In the genomic region with DNA sequence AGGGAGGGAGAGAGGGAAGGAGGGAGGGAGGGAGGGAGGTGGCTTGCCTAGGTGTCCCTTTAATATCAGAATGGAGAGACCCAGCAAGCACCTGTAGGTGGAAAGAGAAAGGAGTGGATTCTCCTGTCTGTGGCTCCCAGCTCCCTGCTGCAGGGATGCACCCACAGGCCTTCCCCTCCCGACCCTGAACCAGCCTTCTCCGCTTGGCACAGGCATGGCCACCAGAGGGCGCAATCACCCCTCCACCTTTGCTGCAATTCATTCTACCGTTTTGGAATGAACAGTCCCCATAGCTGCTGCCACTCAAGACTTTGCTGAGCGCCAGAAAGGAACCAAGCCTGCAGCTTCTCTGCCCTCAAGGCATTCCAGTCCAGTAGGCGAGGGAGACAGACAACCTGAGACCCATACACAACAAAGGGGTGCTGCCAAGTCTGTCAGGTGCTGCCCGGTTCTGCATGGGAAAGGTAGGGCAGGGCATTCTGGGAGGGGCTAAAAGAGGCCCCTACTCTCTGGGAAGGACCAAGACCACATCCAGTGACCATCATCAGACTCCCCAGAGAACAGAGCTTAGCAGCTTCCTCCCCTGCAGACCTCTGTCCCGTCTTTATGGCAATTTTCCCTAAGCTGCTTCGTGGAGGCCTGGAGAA, we compare ENCODE assay signal across 1 cellular context.
TF ChIP-seq lines count a peak whose summit lies in the region.

No MANE protein-coding gene starts in this region.

TF ChIP-seq in HepG2, 621 proteins besides CTCF, POLR2A, EP300 and RAD21 (continued from another document and continues in another):
- TF ChIP-seq, protein P1, sequence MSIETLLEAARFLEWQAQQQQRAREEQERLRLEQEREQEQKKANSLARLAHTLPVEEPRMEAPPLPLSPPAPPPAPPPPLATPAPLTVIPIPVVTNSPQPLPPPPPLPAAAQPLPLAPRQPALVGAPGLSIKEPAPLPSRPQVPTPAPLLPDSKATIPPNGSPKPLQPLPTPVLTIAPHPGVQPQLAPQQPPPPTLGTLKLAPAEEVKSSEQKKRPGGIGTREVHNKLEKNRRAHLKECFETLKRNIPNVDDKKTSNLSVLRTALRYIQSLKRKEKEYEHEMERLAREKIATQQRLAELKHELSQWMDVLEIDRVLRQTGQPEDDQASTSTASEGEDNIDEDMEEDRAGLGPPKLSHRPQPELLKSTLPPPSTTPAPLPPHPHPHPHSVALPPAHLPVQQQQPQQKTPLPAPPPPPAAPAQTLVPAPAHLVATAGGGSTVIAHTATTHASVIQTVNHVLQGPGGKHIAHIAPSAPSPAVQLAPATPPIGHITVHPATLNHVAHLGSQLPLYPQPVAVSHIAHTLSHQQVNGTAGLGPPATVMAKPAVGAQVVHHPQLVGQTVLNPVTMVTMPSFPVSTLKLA (IDR thresholded peaks at IDR 0.05) = no peak
- TF ChIP-seq, protein P2, sequence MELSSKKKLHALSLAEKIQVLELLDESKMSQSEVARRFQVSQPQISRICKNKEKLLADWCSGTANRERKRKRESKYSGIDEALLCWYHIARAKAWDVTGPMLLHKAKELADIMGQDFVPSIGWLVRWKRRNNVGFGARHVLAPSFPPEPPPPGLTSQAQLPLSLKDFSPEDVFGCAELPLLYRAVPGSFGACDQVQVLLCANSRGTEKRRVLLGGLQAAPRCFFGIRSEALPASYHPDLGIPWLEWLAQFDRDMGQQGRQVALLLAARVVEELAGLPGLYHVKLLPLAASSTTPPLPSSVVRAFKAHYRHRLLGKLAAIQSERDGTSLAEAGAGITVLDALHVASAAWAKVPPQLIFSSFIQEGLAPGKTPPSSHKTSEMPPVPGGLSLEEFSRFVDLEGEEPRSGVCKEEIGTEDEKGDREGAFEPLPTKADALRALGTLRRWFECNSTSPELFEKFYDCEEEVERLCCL (CRISPR knock-in tag; IDR thresholded peaks at IDR 0.05; ENCODE audit: borderline replicate concordance) = no peak
- TF ChIP-seq MEIS1 (CRISPR knock-in tag; IDR thresholded peaks at IDR 0.05; ENCODE audit: borderline replicate concordance) = no peak
- TF ChIP-seq ZNF496 (CRISPR knock-in tag; IDR thresholded peaks at IDR 0.05; ENCODE audit: insufficient replicate concordance) = no peak
- no peak for TF ChIP-seq TP53 (CRISPR knock-in tag; conservative IDR thresholded peaks at IDR 0.05)
- 0 out of 2 replicates have a peak, but pooled peaks have one; percentile 42 for TF ChIP-seq CEBPG (CRISPR knock-in tag; IDR thresholded peaks at IDR 0.05)
- no peak for TF ChIP-seq GTF2F1 (IDR thresholded peaks at IDR 0.05; ENCODE audit: low read length)
- TF ChIP-seq ZNF644 (CRISPR knock-in tag; IDR thresholded peaks at IDR 0.05; ENCODE audit: low read depth) = no peak
- TF ChIP-seq ONECUT2 (CRISPR knock-in tag; IDR thresholded peaks at IDR 0.05) = no peak
- no peak for TF ChIP-seq POLR2AphosphoS5 (IDR thresholded peaks at IDR 0.05; ENCODE audit: low read depth, low read length)
- no peak for TF ChIP-seq ZNF605 (CRISPR knock-in tag; IDR thresholded peaks at IDR 0.05)
- TF ChIP-seq, protein P3, sequence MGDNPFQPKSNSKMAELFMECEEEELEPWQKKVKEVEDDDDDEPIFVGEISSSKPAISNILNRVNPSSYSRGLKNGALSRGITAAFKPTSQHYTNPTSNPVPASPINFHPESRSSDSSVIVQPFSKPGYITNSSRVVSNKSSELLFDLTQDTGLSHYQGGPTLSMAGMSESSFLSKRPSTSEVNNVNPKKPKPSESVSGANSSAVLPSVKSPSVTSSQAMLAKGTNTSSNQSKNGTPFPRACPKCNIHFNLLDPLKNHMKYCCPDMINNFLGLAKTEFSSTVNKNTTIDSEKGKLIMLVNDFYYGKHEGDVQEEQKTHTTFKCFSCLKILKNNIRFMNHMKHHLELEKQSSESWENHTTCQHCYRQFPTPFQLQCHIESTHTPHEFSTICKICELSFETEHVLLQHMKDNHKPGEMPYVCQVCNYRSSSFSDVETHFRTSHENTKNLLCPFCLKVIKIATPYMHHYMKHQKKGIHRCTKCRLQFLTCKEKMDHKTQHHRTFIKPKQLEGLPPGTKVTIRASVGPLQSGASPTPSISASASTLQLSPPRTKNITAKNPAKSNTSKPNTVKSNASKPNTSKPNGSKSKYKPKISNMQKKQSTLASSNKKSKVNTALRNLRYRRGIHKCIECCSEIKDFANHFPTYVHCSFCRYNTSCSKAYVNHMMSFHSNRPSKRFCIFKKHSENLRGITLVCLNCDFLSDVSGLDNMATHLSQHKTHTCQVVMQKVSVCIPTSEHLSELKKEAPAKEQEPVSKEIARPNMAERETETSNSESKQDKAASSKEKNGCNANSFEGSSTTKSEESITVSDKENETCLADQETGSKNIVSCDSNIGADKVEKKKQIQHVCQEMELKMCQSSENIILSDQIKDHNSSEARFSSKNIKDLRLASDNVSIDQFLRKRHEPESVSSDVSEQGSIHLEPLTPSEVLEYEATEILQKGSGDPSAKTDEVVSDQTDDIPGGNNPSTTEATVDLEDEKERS (CRISPR knock-in tag; IDR thresholded peaks at IDR 0.05) = no peak
- TF ChIP-seq, protein P4, sequence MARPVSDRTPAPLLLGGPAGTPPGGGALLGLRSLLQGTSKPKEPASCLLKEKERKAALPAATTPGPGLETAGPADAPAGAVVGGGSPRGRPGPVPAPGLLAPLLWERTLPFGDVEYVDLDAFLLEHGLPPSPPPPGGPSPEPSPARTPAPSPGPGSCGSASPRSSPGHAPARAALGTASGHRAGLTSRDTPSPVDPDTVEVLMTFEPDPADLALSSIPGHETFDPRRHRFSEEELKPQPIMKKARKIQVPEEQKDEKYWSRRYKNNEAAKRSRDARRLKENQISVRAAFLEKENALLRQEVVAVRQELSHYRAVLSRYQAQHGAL (CRISPR knock-in tag; IDR thresholded peaks at IDR 0.05; ENCODE audit: not compliant biosample characterization) = no peak
- TF ChIP-seq, protein P5, sequence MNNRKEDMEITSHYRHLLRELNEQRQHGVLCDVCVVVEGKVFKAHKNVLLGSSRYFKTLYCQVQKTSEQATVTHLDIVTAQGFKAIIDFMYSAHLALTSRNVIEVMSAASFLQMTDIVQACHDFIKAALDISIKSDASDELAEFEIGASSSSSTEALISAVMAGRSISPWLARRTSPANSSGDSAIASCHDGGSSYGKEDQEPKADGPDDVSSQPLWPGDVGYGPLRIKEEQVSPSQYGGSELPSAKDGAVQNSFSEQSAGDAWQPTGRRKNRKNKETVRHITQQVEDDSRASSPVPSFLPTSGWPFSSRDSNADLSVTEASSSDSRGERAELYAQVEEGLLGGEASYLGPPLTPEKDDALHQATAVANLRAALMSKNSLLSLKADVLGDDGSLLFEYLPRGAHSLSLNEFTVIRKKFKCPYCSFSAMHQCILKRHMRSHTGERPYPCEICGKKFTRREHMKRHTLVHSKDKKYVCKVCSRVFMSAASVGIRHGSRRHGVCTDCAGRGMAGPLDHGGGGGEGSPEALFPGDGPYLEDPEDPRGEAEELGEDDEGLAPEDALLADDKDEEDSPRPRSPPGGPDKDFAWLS (CRISPR knock-in tag; IDR thresholded peaks at IDR 0.05; ENCODE audit: borderline replicate concordance) = no peak
- TF ChIP-seq ZNF431 (CRISPR knock-in tag; IDR thresholded peaks at IDR 0.05; ENCODE audit: borderline replicate concordance, low read depth) = no peak
- TF ChIP-seq CBX1 (IDR thresholded peaks at IDR 0.05; ENCODE audit: low read depth) = no peak
- TF ChIP-seq, protein P6, sequence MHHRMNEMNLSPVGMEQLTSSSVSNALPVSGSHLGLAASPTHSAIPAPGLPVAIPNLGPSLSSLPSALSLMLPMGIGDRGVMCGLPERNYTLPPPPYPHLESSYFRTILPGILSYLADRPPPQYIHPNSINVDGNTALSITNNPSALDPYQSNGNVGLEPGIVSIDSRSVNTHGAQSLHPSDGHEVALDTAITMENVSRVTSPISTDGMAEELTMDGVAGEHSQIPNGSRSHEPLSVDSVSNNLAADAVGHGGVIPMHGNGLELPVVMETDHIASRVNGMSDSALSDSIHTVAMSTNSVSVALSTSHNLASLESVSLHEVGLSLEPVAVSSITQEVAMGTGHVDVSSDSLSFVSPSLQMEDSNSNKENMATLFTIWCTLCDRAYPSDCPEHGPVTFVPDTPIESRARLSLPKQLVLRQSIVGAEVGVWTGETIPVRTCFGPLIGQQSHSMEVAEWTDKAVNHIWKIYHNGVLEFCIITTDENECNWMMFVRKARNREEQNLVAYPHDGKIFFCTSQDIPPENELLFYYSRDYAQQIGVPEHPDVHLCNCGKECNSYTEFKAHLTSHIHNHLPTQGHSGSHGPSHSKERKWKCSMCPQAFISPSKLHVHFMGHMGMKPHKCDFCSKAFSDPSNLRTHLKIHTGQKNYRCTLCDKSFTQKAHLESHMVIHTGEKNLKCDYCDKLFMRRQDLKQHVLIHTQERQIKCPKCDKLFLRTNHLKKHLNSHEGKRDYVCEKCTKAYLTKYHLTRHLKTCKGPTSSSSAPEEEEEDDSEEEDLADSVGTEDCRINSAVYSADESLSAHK (CRISPR knock-in tag; IDR thresholded peaks at IDR 0.05; ENCODE audit: borderline replicate concordance) = no peak
- peak; percentile 53; the same call in 1 of the 2 replicates for TF ChIP-seq GATAD2A (CRISPR knock-in tag; IDR thresholded peaks at IDR 0.05)
- no peak for TF ChIP-seq TAF1 (CRISPR knock-in tag; IDR thresholded peaks at IDR 0.05)
- no peak for TF ChIP-seq RELA (CRISPR knock-in tag; IDR thresholded peaks at IDR 0.05)
- TF ChIP-seq ZNF101 (CRISPR knock-in tag; IDR thresholded peaks at IDR 0.05; ENCODE audit: borderline replicate concordance, low read depth) = no peak
- TF ChIP-seq YEATS2 (CRISPR knock-in tag; IDR thresholded peaks at IDR 0.05; ENCODE audit: borderline replicate concordance) = no peak
- TF ChIP-seq, protein P7, sequence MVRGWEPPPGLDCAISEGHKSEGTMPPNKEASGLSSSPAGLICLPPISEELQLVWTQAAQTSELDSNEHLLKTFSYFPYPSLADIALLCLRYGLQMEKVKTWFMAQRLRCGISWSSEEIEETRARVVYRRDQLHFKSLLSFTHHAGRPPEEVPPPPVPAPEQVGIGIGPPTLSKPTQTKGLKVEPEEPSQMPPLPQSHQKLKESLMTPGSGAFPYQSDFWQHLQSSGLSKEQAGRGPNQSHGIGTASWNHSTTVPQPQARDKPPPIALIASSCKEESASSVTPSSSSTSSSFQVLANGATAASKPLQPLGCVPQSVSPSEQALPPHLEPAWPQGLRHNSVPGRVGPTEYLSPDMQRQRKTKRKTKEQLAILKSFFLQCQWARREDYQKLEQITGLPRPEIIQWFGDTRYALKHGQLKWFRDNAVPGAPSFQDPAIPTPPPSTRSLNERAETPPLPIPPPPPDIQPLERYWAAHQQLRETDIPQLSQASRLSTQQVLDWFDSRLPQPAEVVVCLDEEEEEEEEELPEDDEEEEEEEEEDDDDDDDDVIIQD (CRISPR knock-in tag; IDR thresholded peaks at IDR 0.05; ENCODE audit: low read depth) = 0 out of 2 replicates have a peak, but pooled peaks have one; percentile 20
- 0 out of 2 replicates have a peak, but pooled peaks have one; percentile 46 for TF ChIP-seq ZNF331 (CRISPR knock-in tag; IDR thresholded peaks at IDR 0.05)
- TF ChIP-seq, protein P8, sequence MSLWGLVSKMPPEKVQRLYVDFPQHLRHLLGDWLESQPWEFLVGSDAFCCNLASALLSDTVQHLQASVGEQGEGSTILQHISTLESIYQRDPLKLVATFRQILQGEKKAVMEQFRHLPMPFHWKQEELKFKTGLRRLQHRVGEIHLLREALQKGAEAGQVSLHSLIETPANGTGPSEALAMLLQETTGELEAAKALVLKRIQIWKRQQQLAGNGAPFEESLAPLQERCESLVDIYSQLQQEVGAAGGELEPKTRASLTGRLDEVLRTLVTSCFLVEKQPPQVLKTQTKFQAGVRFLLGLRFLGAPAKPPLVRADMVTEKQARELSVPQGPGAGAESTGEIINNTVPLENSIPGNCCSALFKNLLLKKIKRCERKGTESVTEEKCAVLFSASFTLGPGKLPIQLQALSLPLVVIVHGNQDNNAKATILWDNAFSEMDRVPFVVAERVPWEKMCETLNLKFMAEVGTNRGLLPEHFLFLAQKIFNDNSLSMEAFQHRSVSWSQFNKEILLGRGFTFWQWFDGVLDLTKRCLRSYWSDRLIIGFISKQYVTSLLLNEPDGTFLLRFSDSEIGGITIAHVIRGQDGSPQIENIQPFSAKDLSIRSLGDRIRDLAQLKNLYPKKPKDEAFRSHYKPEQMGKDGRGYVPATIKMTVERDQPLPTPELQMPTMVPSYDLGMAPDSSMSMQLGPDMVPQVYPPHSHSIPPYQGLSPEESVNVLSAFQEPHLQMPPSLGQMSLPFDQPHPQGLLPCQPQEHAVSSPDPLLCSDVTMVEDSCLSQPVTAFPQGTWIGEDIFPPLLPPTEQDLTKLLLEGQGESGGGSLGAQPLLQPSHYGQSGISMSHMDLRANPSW (CRISPR knock-in tag; IDR thresholded peaks at IDR 0.05; ENCODE audit: borderline replicate concordance) = no peak
- TF ChIP-seq ZNF235 (CRISPR knock-in tag; IDR thresholded peaks at IDR 0.05; ENCODE audit: borderline replicate concordance) = no peak
- TF ChIP-seq NR2F1 (CRISPR knock-in tag; IDR thresholded peaks at IDR 0.05) = no peak
- TF ChIP-seq ZNF329 (CRISPR knock-in tag; IDR thresholded peaks at IDR 0.05; ENCODE audit: low read depth) = no peak
- TF ChIP-seq, protein P9, sequence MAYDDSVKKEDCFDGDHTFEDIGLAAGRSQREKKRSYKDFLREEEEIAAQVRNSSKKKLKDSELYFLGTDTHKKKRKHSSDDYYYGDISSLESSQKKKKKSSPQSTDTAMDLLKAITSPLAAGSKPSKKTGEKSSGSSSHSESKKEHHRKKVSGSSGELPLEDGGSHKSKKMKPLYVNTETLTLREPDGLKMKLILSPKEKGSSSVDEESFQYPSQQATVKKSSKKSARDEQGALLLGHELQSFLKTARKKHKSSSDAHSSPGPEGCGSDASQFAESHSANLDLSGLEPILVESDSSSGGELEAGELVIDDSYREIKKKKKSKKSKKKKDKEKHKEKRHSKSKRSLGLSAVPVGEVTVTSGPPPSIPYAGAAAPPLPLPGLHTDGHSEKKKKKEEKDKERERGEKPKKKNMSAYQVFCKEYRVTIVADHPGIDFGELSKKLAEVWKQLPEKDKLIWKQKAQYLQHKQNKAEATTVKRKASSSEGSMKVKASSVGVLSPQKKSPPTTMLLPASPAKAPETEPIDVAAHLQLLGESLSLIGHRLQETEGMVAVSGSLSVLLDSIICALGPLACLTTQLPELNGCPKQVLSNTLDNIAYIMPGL (CRISPR knock-in tag; IDR thresholded peaks at IDR 0.05; ENCODE audit: borderline replicate concordance in 1 of 2, low read depth in 1 of 2) = peak in 1 of 2 experiments; percentile 38; a peak in 1 of 4 replicates
- no peak for TF ChIP-seq HDAC1 (CRISPR knock-in tag; IDR thresholded peaks at IDR 0.05)
- TF ChIP-seq, protein P10, sequence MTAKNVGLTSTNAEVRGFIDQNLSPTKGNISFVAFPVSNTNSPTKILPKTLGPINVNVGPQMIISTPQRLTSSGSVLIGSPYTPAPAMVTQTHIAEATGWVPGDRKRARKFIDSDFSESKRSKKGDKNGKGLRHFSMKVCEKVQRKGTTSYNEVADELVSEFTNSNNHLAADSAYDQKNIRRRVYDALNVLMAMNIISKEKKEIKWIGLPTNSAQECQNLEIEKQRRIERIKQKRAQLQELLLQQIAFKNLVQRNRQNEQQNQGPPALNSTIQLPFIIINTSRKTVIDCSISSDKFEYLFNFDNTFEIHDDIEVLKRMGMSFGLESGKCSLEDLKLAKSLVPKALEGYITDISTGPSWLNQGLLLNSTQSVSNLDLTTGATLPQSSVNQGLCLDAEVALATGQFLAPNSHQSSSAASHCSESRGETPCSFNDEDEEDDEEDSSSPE (CRISPR knock-in tag; IDR thresholded peaks at IDR 0.05) = no peak
- no peak for TF ChIP-seq PAF1 (CRISPR knock-in tag; IDR thresholded peaks at IDR 0.05)
- TF ChIP-seq, protein P11, sequence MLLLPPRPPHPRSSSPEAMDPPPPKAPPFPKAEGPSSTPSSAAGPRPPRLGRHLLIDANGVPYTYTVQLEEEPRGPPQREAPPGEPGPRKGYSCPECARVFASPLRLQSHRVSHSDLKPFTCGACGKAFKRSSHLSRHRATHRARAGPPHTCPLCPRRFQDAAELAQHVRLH (CRISPR knock-in tag; IDR thresholded peaks at IDR 0.05; ENCODE audit: borderline replicate concordance, low read depth) = 0 out of 2 replicates have a peak, but pooled peaks have one; percentile 39
